ENCODE assay signal across 8 cellular contexts in genomic region chr3:23806322-23807160, GRCh38. TPM values are rescaled to one million over a fixed set of nuclear protein-coding genes. Genes with fewer than 3 reads are reported as not detected.
A peak's percentile ranks its signal among the peaks of the same experiment; 100 is the strongest.
DNase-seq lines count a peak whose midpoint lies in the region; TF ChIP-seq lines count a peak whose summit lies in the region.

No MANE protein-coding gene starts in this region.

- WGBS in neuronal stem cell (ENCODE audit: extremely low coverage in 2 of 2, insufficient read length in 2 of 2, insufficient replicate concordance in 1 of 2), 2 donors = no CpG with 5 or more reads among the region's 79 CpGs

- peak overlapping the region; percentile 77 for H2AK5ac ChIP-seq in neuronal stem cell (ENCODE audit: low read depth, low read length)

- peak overlapping the region; percentile 77 to 79 for H3K4me3 ChIP-seq in foreskin fibroblast (ENCODE audit: low read depth in 1 of 2, low read length in 2 of 2)
- H3K4me3 ChIP-seq in neuronal stem cell (ENCODE audit: low read length in 2 of 2) = peak overlapping the region; percentile 71 to 98

- H4K8ac ChIP-seq in neuronal stem cell (ENCODE audit: low read depth, low read length) = no peak overlapping the region

- H2BK15ac ChIP-seq in neuronal stem cell (ENCODE audit: low read length) = peak overlapping the region; percentile 94

- no peaks in the 10 kb centered on the region for H3K27me3 ChIP-seq in neuronal stem cell (ENCODE audit: control insufficient read depth in 3 of 3, insufficient read depth in 3 of 3, low read depth in 1 of 3, low read length in 3 of 3)

- no peak overlapping the region for H2BK12ac ChIP-seq in neuronal stem cell (ENCODE audit: low read length)

- peak overlapping the region; percentile 54 for H3K4me2 ChIP-seq in neuronal stem cell (ENCODE audit: insufficient read depth, low read length, poor library complexity, severe bottlenecking)

- no peaks in the 10 kb centered on the region for H3K9me3 ChIP-seq in neuronal stem cell (replicated peaks in 1 of 2; ENCODE audit: control insufficient read depth in 2 of 2, insufficient read depth in 1 of 2, low read depth in 1 of 2, low read length in 2 of 2)

- H2BK5ac ChIP-seq in neuronal stem cell (ENCODE audit: low read length) = peak overlapping the region; percentile 87

- peaks cover 0 to 40% of the 10 kb centered on the region in 2 donors for H3K36me3 ChIP-seq in neuronal stem cell (replicated peaks in 1 of 2; ENCODE audit: control insufficient read depth in 2 of 2, insufficient read depth in 2 of 2, low read length in 2 of 2)

- peak overlapping the region; percentile 83 for H3K9ac ChIP-seq in neuronal stem cell (ENCODE audit: low read depth, low read length, poor library complexity)

- peak overlapping the region; percentile 70 for H3K27ac ChIP-seq in neuronal stem cell (replicated peaks; ENCODE audit: low read length)

- peak overlapping the region; percentile 99 for H3K18ac ChIP-seq in neuronal stem cell (ENCODE audit: low read length)

- no peak overlapping the region for H2BK120ac ChIP-seq in neuronal stem cell (ENCODE audit: low read depth, low read length)

- no peak for TF ChIP-seq CTCF in GM20000 (IDR thresholded peaks at IDR 0.05; ENCODE audit: extremely low read depth, missing control alignments)
- TF ChIP-seq CTCF in foreskin fibroblast (IDR thresholded peaks at IDR 0.05; ENCODE audit: low read depth, low read length) = no peak

- H3K14ac ChIP-seq in neuronal stem cell (ENCODE audit: low read length) = peak overlapping the region; percentile 85

- peaks cover 7% of the 10 kb centered on the region for H3K79me1 ChIP-seq in neuronal stem cell (ENCODE audit: low read depth, low read length)

- peak in 10 of 14 donors; percentile 28 to 78 (median 46) for DNase-seq in C1 segment of cervical spinal cord (lab: John Stamatoyannopoulos, UW)
- peak; percentile 67 for DNase-seq in GM20000 (ENCODE audit: low spot score)
- peak; percentile 73 for DNase-seq in HuH-7.5 (ENCODE audit: low spot score)
- DNase-seq in activated T-helper 9 cell treated with anti-CD3 and anti-CD28 coated beads, Interleukin-2, amount 50 U/mL, for 16 hours (ENCODE audit: low read depth) = peak; percentile 13
- peak in 1 of 2 donors; percentile 39 for DNase-seq in foreskin fibroblast
- DNase-seq in neuronal stem cell (ENCODE audit: low spot score) = peak; percentile 41
- DNase-seq in NCI-H1105 (lab: John Stamatoyannopoulos, UW) = no peak
- DNase-seq in NCI-H1048 (lab: John Stamatoyannopoulos, UW) = no peak

- no peak overlapping the region for H3K23ac ChIP-seq in neuronal stem cell (ENCODE audit: low read depth, low read length, poor library complexity)

- H2AFZ ChIP-seq in neuronal stem cell (ENCODE audit: low read length) = peak overlapping the region; percentile 88

- H3K4me1 ChIP-seq in neuronal stem cell (ENCODE audit: control insufficient read depth in 2 of 2, insufficient read depth in 1 of 2, low read depth in 1 of 2, low read length in 2 of 2) = peaks cover 4 to 8% of the 10 kb centered on the region in 2 donors

- H3K4ac ChIP-seq in neuronal stem cell (ENCODE audit: low read length) = peak overlapping the region; percentile 72

- no peak overlapping the region for H4K91ac ChIP-seq in neuronal stem cell (ENCODE audit: low read depth, low read length, poor library complexity)

RNA-seq across cellular contexts. Expression of gene UBE2E1, which starts 0.8 kb away (rescaled TPM):
- 320 TPM for polyA plus RNA-seq in neuronal stem cell (2013, experiment 1 of 2)
- polyA plus RNA-seq in neuronal stem cell (2013, experiment 2 of 2) = 317 TPM

Comparison
In these comparisons a context has a peak if more than half of its experiments do, and no peak if none do; other contexts are left out.
1. DNase-seq: peak in C1 segment of cervical spinal cord (10 of 14), GM20000 (single experiment), HuH-7.5 (single experiment), activated T-helper 9 cell treated with anti-CD3 and anti-CD28 coated beads, Interleukin-2, amount 50 U/mL, for 16 hours (single experiment) and neuronal stem cell (single experiment); none in NCI-H1105 (single experiment) and NCI-H1048 (single experiment).